ENCODE assay signal across 12 cellular contexts in the genomic region with DNA sequence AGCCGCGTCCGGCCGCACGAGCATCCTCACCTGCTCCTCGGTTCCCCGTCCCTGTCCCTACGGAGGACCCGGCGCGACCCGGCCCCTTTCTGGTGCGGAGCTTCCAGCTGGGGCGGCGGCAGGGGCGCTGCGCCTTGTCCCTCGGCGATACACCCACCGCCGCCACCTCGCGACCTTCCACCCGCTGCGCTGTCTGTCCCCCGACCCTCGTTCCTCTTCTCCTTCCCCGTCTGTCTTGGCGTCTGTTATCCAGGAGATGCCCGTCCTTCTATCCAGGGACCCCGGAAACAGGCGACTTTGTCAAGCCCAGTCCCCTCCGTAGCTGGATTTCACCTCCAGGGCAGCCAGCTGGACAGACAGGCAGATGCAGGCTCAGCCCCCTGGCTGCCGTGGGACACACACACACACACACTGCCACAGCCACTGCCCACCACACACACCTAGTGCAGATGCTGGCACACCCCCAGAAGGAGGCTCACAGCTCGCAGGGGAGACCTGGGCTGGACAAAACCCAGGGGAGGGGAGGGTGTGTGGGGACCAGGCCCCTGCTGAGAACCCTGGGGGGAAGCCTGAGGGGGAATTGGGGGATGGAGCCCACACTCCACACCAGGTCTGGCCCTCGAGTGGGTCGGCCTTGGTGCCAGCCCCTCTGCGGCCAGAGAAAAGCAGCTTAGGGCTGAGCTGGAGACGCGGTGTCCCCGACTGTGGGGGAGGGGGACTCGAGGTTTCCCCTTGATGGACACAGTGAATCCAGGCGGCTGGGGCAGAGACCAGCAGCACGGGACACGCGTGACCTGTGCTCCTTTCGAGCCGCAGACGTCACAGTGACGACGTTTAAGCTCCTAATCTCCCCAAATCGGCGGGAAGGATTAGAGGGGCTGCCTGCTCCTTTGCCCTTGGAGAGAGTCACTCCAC. TPM values are rescaled to one million over a fixed set of nuclear protein-coding genes. Genes with fewer than 3 reads are reported as not detected.
DNase-seq lines count a peak whose midpoint lies in the region; ATAC-seq and TF ChIP-seq lines count a peak whose summit lies in the region.
"Had no signal": no experiment of that assay in that cellular context is flagged by ENCODE, and none has a peak within 500 bp of the region (broad histone marks: within the 10 kb centered on the region; RNA-seq: fewer than 3 reads in every experiment).

No MANE protein-coding gene starts in this region.

- H3K27ac Mint-ChIP-seq in CD4-positive, alpha-beta T cell = no peak overlapping the region

- H4K20me1 ChIP-seq in osteoblast (ENCODE audit: insufficient read depth, low read length) = peaks cover 40% of the 10 kb centered on the region

- H3K4me2 ChIP-seq in osteoblast (ENCODE audit: insufficient read depth, low read length) = no peak overlapping the region

- TF ChIP-seq POLR2A in esophagus muscularis mucosa (IDR thresholded peaks at IDR 0.05; ENCODE audit: low read depth) = no peak

- 46% methylated on average over 43 of the region's 53 CpGs for WGBS in esophagus muscularis mucosa

- peaks cover 12% of the 10 kb centered on the region for H3K4me1 Mint-ChIP-seq in CD4-positive, alpha-beta T cell (ENCODE audit: low read depth)

- H2AFZ ChIP-seq in osteoblast (ENCODE audit: low read length) = no peak overlapping the region

- no peaks in the 10 kb centered on the region for H3K9me3 ChIP-seq in CD4-positive, alpha-beta T cell (ENCODE audit: control insufficient read depth, low read length)
- H3K9me3 ChIP-seq in esophagus muscularis mucosa (no peaks in the 10 kb centered on the region), osteoblast (ENCODE audit: low read depth, low read length) (no peaks in the 10 kb centered on the region)

- H3K36me3 ChIP-seq in esophagus muscularis mucosa = peaks cover 5 to 28% (median 14%) of the 10 kb centered on the region in 4 donors
- no peaks in the 10 kb centered on the region for H3K36me3 ChIP-seq in osteoblast (ENCODE audit: insufficient read depth, low read length)

- H3K4me1 ChIP-seq in esophagus muscularis mucosa (peaks cover 25 to 43% (median 37%) of the 10 kb centered on the region in 4 donors), osteoblast (ENCODE audit: insufficient read depth, low read length) (no peaks in the 10 kb centered on the region)

- no peak for DNase-seq in CD4-positive, alpha-beta T cell
- DNase-seq in NCI-H82 treated with DMSO at 0.1 percent for 48 hours (lab: John Stamatoyannopoulos, UW; ENCODE audit: unreplicated experiment) (peak; percentile 40), esophagus muscularis mucosa (ENCODE audit: extremely low spot score) (no peak), osteoblast (ENCODE audit: insufficient read length, low spot score, missing footprints) (peak; percentile 88), hepatic stellate cell (ENCODE audit: low spot score) (no peak), SK-N-DZ (ENCODE audit: low spot score) (no peak)
- DNase-seq in stimulated activated CD4-positive, alpha-beta T cell treated with anti-CD3 and anti-CD28 coated beads, Interleukin-4, amount 100 ng/mL, for 1 hour = no peak
- DNase-seq: activated CD4-positive, CD25-positive, alpha-beta regulatory T cell treated with anti-CD3 and anti-CD28 coated beads, Interleukin-2, amount 50 U/mL, for 72 hours; DND-41; NCI-H1417 had no signal

- no peaks in the 10 kb centered on the region for H3K9me3 Mint-ChIP-seq in CD4-positive, alpha-beta T cell

- CTCF ChIA-PET in CD4-positive, alpha-beta T cell (lab: Charles Lee) = no interaction called here

- no peak overlapping the region for H3K27ac ChIP-seq in CD4-positive, alpha-beta T cell (ENCODE audit: low read depth, low read length)
- H3K27ac ChIP-seq in esophagus muscularis mucosa (replicated peaks in 1 of 4) (no peak overlapping the region), osteoblast (ENCODE audit: low read depth, low read length) (no peak overlapping the region)

- H3K27me3 ChIP-seq in CD4-positive, alpha-beta T cell (ENCODE audit: control insufficient read depth, insufficient read depth, low read length) = peaks cover 29% of the 10 kb centered on the region
- H3K27me3 ChIP-seq in esophagus muscularis mucosa = peaks cover 0 to 44% (median 3%) of the 10 kb centered on the region in 4 donors
- H3K27me3 ChIP-seq in osteoblast (ENCODE audit: insufficient read depth, low read length) = peaks cover 14% of the 10 kb centered on the region

- no peak for TF ChIP-seq CTCF in CD4-positive, alpha-beta T cell (IDR thresholded peaks at IDR 0.05)
- TF ChIP-seq CTCF in esophagus muscularis mucosa (IDR thresholded peaks at IDR 0.05) (no peak), osteoblast (IDR thresholded peaks at IDR 0.05; ENCODE audit: extremely low read depth, low read depth, low read length) (no peak)

- no peaks in the 10 kb centered on the region for H3K79me2 ChIP-seq in osteoblast (ENCODE audit: insufficient read depth, low read length)

- POLR2A ChIA-PET in CD4-positive, alpha-beta T cell (lab: Charles Lee) = no interaction called here

- peak overlapping the region; percentile 7 for H3K4me3 Mint-ChIP-seq in CD4-positive, alpha-beta T cell

- intact Hi-C loops in CD4-positive, alpha-beta T cell (cut with DNase I, micrococcal nuclease) = no loop called here
- intact Hi-C loops in esophagus muscularis mucosa (cut with DNase I) = no loop called here

- peaks cover 43% of the 10 kb centered on the region for H3K27me3 Mint-ChIP-seq in CD4-positive, alpha-beta T cell

- ATAC-seq in CD4-positive, alpha-beta T cell (ENCODE audit: poor library complexity) = no peak
- ATAC-seq in esophagus mucosa = no peak

- no peaks in the 10 kb centered on the region for H3K36me3 Mint-ChIP-seq in CD4-positive, alpha-beta T cell (ENCODE audit: low read depth)

- no peak for TF ChIP-seq EP300 in esophagus muscularis mucosa (IDR thresholded peaks at IDR 0.05)

- H3K4me3 ChIP-seq in esophagus muscularis mucosa (peak overlapping the region; percentile 41 to 55 (median 42)), osteoblast (ENCODE audit: insufficient read depth, low read length) (peak overlapping the region; percentile 30)

RNA-seq across cellular contexts. Expression of gene DRD4, which starts 0.8 kb away (rescaled TPM):
- under 1 TPM; 0.70 to 0.82 TPM for total RNA-seq in CD4-positive, alpha-beta T cell
- total RNA-seq in esophagus muscularis mucosa (1 to 10 TPM in 1 of 4 donors, under 1 TPM in 2, not detected in 1; 0.26 to 1.1 (median 0.42) TPM), osteoblast (under 0.01 TPM in 1 of 2 replicates, not detected in the other), esophagus mucosa (0.16 TPM)
- 0.29 TPM in 1 of 2 replicates, not detected in the other for polyA plus RNA-seq in SK-N-DZ (2014; cell fraction: cytosol; rRNA removed)
- polyA plus RNA-seq in SK-N-DZ (2014; cell fraction: nucleus; rRNA removed) = 0.20 and 0.46 TPM in 2 replicates
- total RNA-seq: pulmonary artery endothelial cell had no signal

RNA-seq across cellular contexts. Expression of gene SCT, which starts 10.9 kb away (rescaled TPM):
- not detected for total RNA-seq in CD4-positive, alpha-beta T cell
- total RNA-seq in esophagus muscularis mucosa = not detected
- total RNA-seq in osteoblast = not detected in 2 replicates
- not detected for total RNA-seq in esophagus mucosa
- not detected in 2 replicates for polyA plus RNA-seq in SK-N-DZ (2014; cell fraction: cytosol; rRNA removed)
- polyA plus RNA-seq in SK-N-DZ (2014; cell fraction: nucleus; rRNA removed) = not detected in 2 replicates
- total RNA-seq: pulmonary artery endothelial cell had no signal

RNA-seq across cellular contexts. Expression of gene CDHR5, which starts 13.1 kb away (rescaled TPM):
- total RNA-seq in CD4-positive, alpha-beta T cell = not detected
- 1 to 10 TPM in 1 of 4 donors, not detected in 3; 1.3 TPM for total RNA-seq in esophagus muscularis mucosa
- total RNA-seq in osteoblast = not detected in 2 replicates
- total RNA-seq in esophagus mucosa = not detected
- polyA plus RNA-seq in SK-N-DZ (2014; cell fraction: cytosol; rRNA removed) = 0.09 and 0.14 TPM in 2 replicates
- polyA plus RNA-seq in SK-N-DZ (2014; cell fraction: nucleus; rRNA removed) = 0.22 TPM in 1 of 2 replicates, not detected in the other
- total RNA-seq: pulmonary artery endothelial cell had no signal

RNA-seq across cellular contexts. Expression of gene IRF7, which starts 22.1 kb away (rescaled TPM):
- 10 to 100 TPM; 36.5 to 37.7 TPM for total RNA-seq in CD4-positive, alpha-beta T cell
- 10 to 100 TPM; 11.3 to 39.6 (median 14.2) TPM for total RNA-seq in esophagus muscularis mucosa
- 11.5 and 21.4 TPM in 2 replicates for total RNA-seq in osteoblast
- 19.5 TPM for total RNA-seq in esophagus mucosa
- 5.7 and 5.8 TPM in 2 replicates for polyA plus RNA-seq in SK-N-DZ (2014; cell fraction: cytosol; rRNA removed)
- 31.0 and 33.5 TPM in 2 replicates for polyA plus RNA-seq in SK-N-DZ (2014; cell fraction: nucleus; rRNA removed)

RNA-seq across cellular contexts. Expression of gene DEAF1, which starts 57.2 kb away (rescaled TPM):
- total RNA-seq in CD4-positive, alpha-beta T cell = 10 to 100 TPM; 68.4 to 79.6 TPM
- total RNA-seq in esophagus muscularis mucosa (10 to 100 TPM; 24.9 to 57.1 (median 39.4) TPM), osteoblast (38.0 and 44.2 TPM in 2 replicates), esophagus mucosa (23.8 TPM)
- 64.2 and 98.1 TPM in 2 replicates for polyA plus RNA-seq in SK-N-DZ (2014; cell fraction: cytosol; rRNA removed)
- polyA plus RNA-seq in SK-N-DZ (2014; cell fraction: nucleus; rRNA removed) = 49.5 and 51.8 TPM in 2 replicates

Comparison
In these comparisons a context has a peak if more than half of its experiments do, and no peak if none do; other contexts are left out.
1. DNase-seq: peak in NCI-H82 treated with DMSO at 0.1 percent for 48 hours (single experiment) and osteoblast (single experiment); none in CD4-positive, alpha-beta T cell (0 of 10), esophagus muscularis mucosa (single experiment), stimulated activated CD4-positive, alpha-beta T cell treated with anti-CD3 and anti-CD28 coated beads, Interleukin-4, amount 100 ng/mL, for 1 hour (single experiment), hepatic stellate cell (single experiment) and SK-N-DZ (single experiment).